In the genomic region with DNA sequence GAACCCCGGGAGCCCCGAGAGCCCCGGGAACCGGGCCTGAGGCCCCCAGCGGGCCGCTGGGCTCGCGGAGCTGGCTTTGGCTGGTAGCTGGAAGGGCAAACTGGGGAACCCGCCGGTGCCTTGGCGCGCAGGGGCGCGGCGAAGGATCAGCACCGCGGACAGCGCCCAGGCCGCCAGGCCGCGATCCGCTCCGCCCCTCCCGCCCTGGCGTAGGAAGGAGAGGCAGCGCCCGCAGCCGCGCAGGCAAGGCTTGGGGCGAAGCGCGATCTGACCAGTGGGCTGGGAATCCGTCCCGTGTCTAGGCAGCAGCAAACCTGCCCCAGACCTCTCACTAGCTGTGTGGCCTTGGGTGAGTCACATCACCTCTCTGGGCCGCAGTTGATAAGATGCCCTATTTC, we compare ENCODE assay signal across 8 cellular contexts. TPM values are rescaled to one million over a fixed set of nuclear protein-coding genes. Genes with fewer than 3 reads are reported as not detected.
DNase-seq lines count a peak whose midpoint lies in the region; ATAC-seq and TF ChIP-seq lines count a peak whose summit lies in the region.

No MANE protein-coding gene starts in this region.

- CTCF ChIA-PET in Panc1 (lab: Charles Lee) = no interaction called here

- H3K36me3 Mint-ChIP-seq in activated T-helper 1 cell treated with anti-CD3 and anti-CD28 coated beads, Interleukin-12 subunit alpha, Interleukin-12 subunit beta, Interleukin-2, Interleukin-4 antibody, amounts not matched to agents 30 ng/mL and 10 ng/mL and 1 ng/mL, durations not matched to agents 14 hours and 24 hours and 36 hours (ENCODE audit: low read depth) = no peaks in the 10 kb centered on the region
- no peaks in the 10 kb centered on the region for H3K36me3 Mint-ChIP-seq in nephron (ENCODE audit: low read depth)
- no peaks in the 10 kb centered on the region for H3K36me3 Mint-ChIP-seq in stimulated activated naive B cell treated with anti-CD40 and anti-IgM and Interleukin-4, amounts not matched to agents 10 μg/mL and 1 μg/mL and 100 μg/mL, for 72 hours

- POLR2A ChIA-PET in Panc1 (lab: Charles Lee) = no interaction called here

- H3K4me1 Mint-ChIP-seq in activated T-helper 1 cell treated with anti-CD3 and anti-CD28 coated beads, Interleukin-12 subunit alpha, Interleukin-12 subunit beta, Interleukin-2, Interleukin-4 antibody, amounts not matched to agents 30 ng/mL and 10 ng/mL and 1 ng/mL, durations not matched to agents 14 hours and 24 hours and 36 hours (ENCODE audit: low read depth) = no peaks in the 10 kb centered on the region
- H3K4me1 Mint-ChIP-seq in nephron = peaks cover 4% of the 10 kb centered on the region
- H3K4me1 Mint-ChIP-seq in stimulated activated naive B cell treated with anti-CD40 and anti-IgM and Interleukin-4, amounts not matched to agents 10 μg/mL and 1 μg/mL and 100 μg/mL, for 72 hours = no peaks in the 10 kb centered on the region

- no peaks in the 10 kb centered on the region for H3K9me3 Mint-ChIP-seq in activated T-helper 1 cell treated with anti-CD3 and anti-CD28 coated beads, Interleukin-12 subunit alpha, Interleukin-12 subunit beta, Interleukin-2, Interleukin-4 antibody, amounts not matched to agents 30 ng/mL and 10 ng/mL and 1 ng/mL, durations not matched to agents 14 hours and 24 hours and 36 hours
- no peaks in the 10 kb centered on the region for H3K9me3 Mint-ChIP-seq in nephron
- H3K9me3 Mint-ChIP-seq in stimulated activated naive B cell treated with anti-CD40 and anti-IgM and Interleukin-4, amounts not matched to agents 10 μg/mL and 1 μg/mL and 100 μg/mL, for 72 hours = no peaks in the 10 kb centered on the region

- no peak overlapping the region for H3K27ac ChIP-seq in Panc1 (ENCODE audit: low read length)

- TF ChIP-seq CTCF in AG09319 (IDR thresholded peaks at IDR 0.05; ENCODE audit: low read depth, low read length) (no peak), Panc1 (IDR thresholded peaks at IDR 0.05) (no peak), fibroblast of pulmonary artery (IDR thresholded peaks at IDR 0.05; ENCODE audit: low read length, missing control alignments) (no peak), nephron (IDR thresholded peaks at IDR 0.05; ENCODE audit: unreplicated experiment in 3 of 3) (no peak)

- H3K27me3 ChIP-seq in Panc1 (ENCODE audit: control insufficient read depth, insufficient read depth, low read length) = no peaks in the 10 kb centered on the region

- peak; percentile 94 for ATAC-seq in Panc1
- peak; percentile 97 to 98 for ATAC-seq in stimulated activated naive B cell treated with anti-CD40 and anti-IgM and Interleukin-4, amounts not matched to agents 10 μg/mL and 1 μg/mL and 100 μg/mL, for 72 hours (replicated peaks)
- ATAC-seq in GM21367 (IDR thresholded peaks at IDR 0.05; ENCODE audit: unreplicated experiment) = no peak

- no TSS peak for BruUV-seq in Panc1 (replicated peaks; lab: Mats Ljungman, UMichigan)

- peaks cover 62% of the 10 kb centered on the region for H3K27me3 Mint-ChIP-seq in activated T-helper 1 cell treated with anti-CD3 and anti-CD28 coated beads, Interleukin-12 subunit alpha, Interleukin-12 subunit beta, Interleukin-2, Interleukin-4 antibody, amounts not matched to agents 30 ng/mL and 10 ng/mL and 1 ng/mL, durations not matched to agents 14 hours and 24 hours and 36 hours (ENCODE audit: insufficient read depth)
- peaks cover 84% of the 10 kb centered on the region for H3K27me3 Mint-ChIP-seq in nephron (ENCODE audit: low read depth)
- peaks cover 54 to 77% of the 10 kb centered on the region in 2 donors for H3K27me3 Mint-ChIP-seq in stimulated activated naive B cell treated with anti-CD40 and anti-IgM and Interleukin-4, amounts not matched to agents 10 μg/mL and 1 μg/mL and 100 μg/mL, for 72 hours

- no peak overlapping the region for H3K27ac Mint-ChIP-seq in activated T-helper 1 cell treated with anti-CD3 and anti-CD28 coated beads, Interleukin-12 subunit alpha, Interleukin-12 subunit beta, Interleukin-2, Interleukin-4 antibody, amounts not matched to agents 30 ng/mL and 10 ng/mL and 1 ng/mL, durations not matched to agents 14 hours and 24 hours and 36 hours
- no peak overlapping the region for H3K27ac Mint-ChIP-seq in nephron
- no peak overlapping the region for H3K27ac Mint-ChIP-seq in stimulated activated naive B cell treated with anti-CD40 and anti-IgM and Interleukin-4, amounts not matched to agents 10 μg/mL and 1 μg/mL and 100 μg/mL, for 72 hours

- H3K4me3 ChIP-seq in Panc1 (ENCODE audit: low read depth in 2 of 2, low read length in 2 of 2) (peak overlapping the region; percentile 15 to 23; a peak in 2 of 4 replicates), fibroblast of pulmonary artery (replicated peaks; ENCODE audit: low read depth, low read length) (no peak overlapping the region)

- DNase-seq in AG09319 (ENCODE audit: extremely low read depth, low read depth) = peak; percentile 12
- DNase-seq in HCEC 1CT = peak; percentile 33
- DNase-seq in Panc1 (ENCODE audit: low read depth, low spot score) = no peak
- peak; percentile 70 for DNase-seq in activated T-helper 1 cell treated with anti-CD3 and anti-CD28 coated beads, Interleukin-12 subunit alpha, Interleukin-12 subunit beta, Interleukin-2, Interleukin-4 antibody, amounts not matched to agents 30 ng/mL and 10 ng/mL and 1 ng/mL, durations not matched to agents 14 hours and 24 hours and 36 hours (ENCODE audit: low spot score)
- DNase-seq in fibroblast of pulmonary artery (ENCODE audit: low read depth) = peak; percentile 78
- DNase-seq in stimulated activated naive B cell treated with anti-CD40 and anti-IgM and Interleukin-4, amounts not matched to agents 10 μg/mL and 1 μg/mL and 100 μg/mL, for 72 hours = peak; percentile 65

- H3K36me3 ChIP-seq in Panc1 (ENCODE audit: control insufficient read depth, insufficient read depth, low read length) = no peaks in the 10 kb centered on the region

- no peak overlapping the region for H3K4me3 Mint-ChIP-seq in activated T-helper 1 cell treated with anti-CD3 and anti-CD28 coated beads, Interleukin-12 subunit alpha, Interleukin-12 subunit beta, Interleukin-2, Interleukin-4 antibody, amounts not matched to agents 30 ng/mL and 10 ng/mL and 1 ng/mL, durations not matched to agents 14 hours and 24 hours and 36 hours
- peak overlapping the region in 2 of 3 experiments; percentile 13 to 36 for H3K4me3 Mint-ChIP-seq in nephron
- H3K4me3 Mint-ChIP-seq in stimulated activated naive B cell treated with anti-CD40 and anti-IgM and Interleukin-4, amounts not matched to agents 10 μg/mL and 1 μg/mL and 100 μg/mL, for 72 hours = no peak overlapping the region

- in situ Hi-C loops in Panc1 (cut with HindIII; ENCODE audit: low pct_unique_long_range_greater_than_20kb, low sequenced_read_pairs) = no loop called here

- no peaks in the 10 kb centered on the region for H3K4me1 ChIP-seq in Panc1 (ENCODE audit: control insufficient read depth, insufficient read depth, low read length)

- intact Hi-C loops in Panc1 (cut with micrococcal nuclease; ENCODE audit: unreplicated experiment) = no loop called here
- intact Hi-C loops in activated T-helper 1 cell treated with anti-CD3 and anti-CD28 coated beads, Interleukin-12 subunit alpha, Interleukin-12 subunit beta, Interleukin-2, Interleukin-4 antibody, amounts not matched to agents 30 ng/mL and 10 ng/mL and 1 ng/mL, durations not matched to agents 14 hours and 24 hours and 36 hours (cut with micrococcal nuclease) = loop anchor here (1.0 kb wide), 1 partner anchor 37 kb away; no protein-coding TSS in a partner anchor

- H3K9me3 ChIP-seq in Panc1 (ENCODE audit: control insufficient read depth, insufficient read depth, low read depth, low read length) = no peaks in the 10 kb centered on the region

RNA-seq across cellular contexts. Expression of a gene that starts 0.3 kb away (rescaled TPM):
- total RNA-seq in Panc1 (2021; ENCODE audit: unreplicated experiment) = 0.51 TPM
- polyA plus RNA-seq in Panc1 (2012; ENCODE audit: insufficient read length) = 0.99 TPM
- total RNA-seq in activated T-helper 1 cell treated with anti-CD3 and anti-CD28 coated beads, Interleukin-12 subunit alpha, Interleukin-12 subunit beta, Interleukin-2, Interleukin-4 antibody, amounts not matched to agents 30 ng/mL and 10 ng/mL and 1 ng/mL, durations not matched to agents 14 hours and 24 hours and 36 hours = 0.23 TPM in 1 of 2 replicates, not detected in the other

RNA-seq across cellular contexts. Expression of a gene that starts 38.2 kb away (rescaled TPM):
- 119 TPM for total RNA-seq in Panc1 (2021; ENCODE audit: unreplicated experiment)
- 115 TPM for polyA plus RNA-seq in Panc1 (2012; ENCODE audit: insufficient read length)
- 173 and 179 TPM in 2 replicates for total RNA-seq in activated T-helper 1 cell treated with anti-CD3 and anti-CD28 coated beads, Interleukin-12 subunit alpha, Interleukin-12 subunit beta, Interleukin-2, Interleukin-4 antibody, amounts not matched to agents 30 ng/mL and 10 ng/mL and 1 ng/mL, durations not matched to agents 14 hours and 24 hours and 36 hours

RNA-seq across cellular contexts. Expression of a gene that starts 46.5 kb away (rescaled TPM):
- total RNA-seq in Panc1 (2021; ENCODE audit: unreplicated experiment) = 10.0 TPM
- polyA plus RNA-seq in Panc1 (2012; ENCODE audit: insufficient read length) = 14.6 TPM
- 0.20 and 0.34 TPM in 2 replicates for total RNA-seq in activated T-helper 1 cell treated with anti-CD3 and anti-CD28 coated beads, Interleukin-12 subunit alpha, Interleukin-12 subunit beta, Interleukin-2, Interleukin-4 antibody, amounts not matched to agents 30 ng/mL and 10 ng/mL and 1 ng/mL, durations not matched to agents 14 hours and 24 hours and 36 hours

Comparison
In these comparisons a context has a peak if more than half of its experiments do, and no peak if none do; other contexts are left out.
1. H3K4me3 Mint-ChIP-seq: peak in nephron (2 of 3); none in activated T-helper 1 cell treated with anti-CD3 and anti-CD28 coated beads, Interleukin-12 subunit alpha, Interleukin-12 subunit beta, Interleukin-2, Interleukin-4 antibody, amounts not matched to agents 30 ng/mL and 10 ng/mL and 1 ng/mL, durations not matched to agents 14 hours and 24 hours and 36 hours (single experiment) and stimulated activated naive B cell treated with anti-CD40 and anti-IgM and Interleukin-4, amounts not matched to agents 10 μg/mL and 1 μg/mL and 100 μg/mL, for 72 hours (0 of 2).